Comparison of ENCODE assay signal across 8 cellular contexts in genomic region chr2:26033270-26033768, GRCh38. TPM values are rescaled to one million over a fixed set of nuclear protein-coding genes. Genes with fewer than 3 reads are reported as not detected.
DNase-seq lines count a peak whose midpoint lies in the region; ATAC-seq, FAIRE-seq and TF ChIP-seq lines count a peak whose summit lies in the region.

No MANE protein-coding gene starts in this region.

- H3K4me3 Mint-ChIP-seq in T-helper 17 cell, result peak overlapping the region; percentile 95

- no peaks in the 10 kb centered on the region for H3K27me3 Mint-ChIP-seq in T-helper 17 cell

- no peaks in the 10 kb centered on the region for H3K36me3 ChIP-seq in mucosa of descending colon (ENCODE audit: low read depth)

- peak overlapping the region; percentile 93 for H3K27ac Mint-ChIP-seq in T-helper 17 cell

- peak overlapping the region; percentile 99 for H3K4me3 ChIP-seq in GM12875 (ENCODE audit: low read depth, low read length)
- peak overlapping the region; percentile 96 for H3K4me3 ChIP-seq in mucosa of descending colon

- intact Hi-C loops in mucosa of descending colon (cut with DNase I, micrococcal nuclease), result no loop called here

- DNase-seq in NCI-H1694 (lab: John Stamatoyannopoulos, UW) (peak; percentile 79), T-helper 17 cell (no peak), epithelial cell of prostate (ENCODE audit: low read depth, low spot score) (peak; percentile 48), mucosa of descending colon (peak in 2 of 3 donors; percentile 93), urothelium cell line (ENCODE audit: low spot score) (peak; percentile 68)

- no peaks in the 10 kb centered on the region for H3K36me3 Mint-ChIP-seq in T-helper 17 cell (ENCODE audit: low read depth)

- H3K27ac ChIP-seq in 22Rv1, result peak overlapping the region; percentile 96
- H3K27ac ChIP-seq in epithelial cell of prostate, result peak overlapping the region; percentile 98

- H3K9me3 ChIP-seq in T-helper 17 cell (ENCODE audit: control insufficient read depth, low read length, poor library complexity, severe bottlenecking) (no peaks in the 10 kb centered on the region), mucosa of descending colon (no peaks in the 10 kb centered on the region)

- peaks cover 34% of the 10 kb centered on the region for H3K4me1 Mint-ChIP-seq in T-helper 17 cell

- TF ChIP-seq CTCF in 22Rv1 (IDR thresholded peaks at IDR 0.05), result no peak
- no peak for TF ChIP-seq CTCF in GM12875 (IDR thresholded peaks at IDR 0.05; ENCODE audit: borderline replicate concordance, insufficient read depth, low read depth, low read length)
- TF ChIP-seq CTCF in mucosa of descending colon (IDR thresholded peaks at IDR 0.05), result no peak

- H3K4me1 ChIP-seq in mucosa of descending colon (ENCODE audit: low read depth), result peaks cover 17% of the 10 kb centered on the region

- ATAC-seq in HG02938 (IDR thresholded peaks at IDR 0.05; ENCODE audit: unreplicated experiment) (peak; percentile 33), T-helper 17 cell (peak; percentile 29), mucosa of descending colon (peak; percentile 75)

- no peak for FAIRE-seq in urothelium cell line (lab: Jason Lieb, UNC)

RNA-seq across cellular contexts. Expression of gene RAB10, which starts 0.6 kb away (rescaled TPM):
- total RNA-seq in T-helper 17 cell (10 to 100 TPM; 41.2 to 42.9 TPM), mucosa of descending colon (100 to 1,000 TPM; 129 to 166 (median 162) TPM)

RNA-seq across cellular contexts. Expression of gene KIF3C, which starts 51.0 kb away (rescaled TPM):
- total RNA-seq in T-helper 17 cell, result 10 to 100 TPM in 1 of 2 donors, 1 to 10 TPM in 1; 2.6 to 10.3 TPM
- total RNA-seq in mucosa of descending colon, result 10 to 100 TPM in 1 of 3 donors, 1 to 10 TPM in 2; 1.7 to 14.9 (median 3.3) TPM

Comparison
In these comparisons a context has a peak if more than half of its experiments do, and no peak if none do; other contexts are left out.
1. DNase-seq: peak in NCI-H1694 (single experiment), epithelial cell of prostate (single experiment), mucosa of descending colon (2 of 3) and urothelium cell line (single experiment); none in T-helper 17 cell (0 of 3).
2. Peak in every context shown above with its lines, with median percentiles within 50 percentile points of each other: ATAC-seq.